ENCODE assay signal across 1 cellular context in the genomic region with DNA sequence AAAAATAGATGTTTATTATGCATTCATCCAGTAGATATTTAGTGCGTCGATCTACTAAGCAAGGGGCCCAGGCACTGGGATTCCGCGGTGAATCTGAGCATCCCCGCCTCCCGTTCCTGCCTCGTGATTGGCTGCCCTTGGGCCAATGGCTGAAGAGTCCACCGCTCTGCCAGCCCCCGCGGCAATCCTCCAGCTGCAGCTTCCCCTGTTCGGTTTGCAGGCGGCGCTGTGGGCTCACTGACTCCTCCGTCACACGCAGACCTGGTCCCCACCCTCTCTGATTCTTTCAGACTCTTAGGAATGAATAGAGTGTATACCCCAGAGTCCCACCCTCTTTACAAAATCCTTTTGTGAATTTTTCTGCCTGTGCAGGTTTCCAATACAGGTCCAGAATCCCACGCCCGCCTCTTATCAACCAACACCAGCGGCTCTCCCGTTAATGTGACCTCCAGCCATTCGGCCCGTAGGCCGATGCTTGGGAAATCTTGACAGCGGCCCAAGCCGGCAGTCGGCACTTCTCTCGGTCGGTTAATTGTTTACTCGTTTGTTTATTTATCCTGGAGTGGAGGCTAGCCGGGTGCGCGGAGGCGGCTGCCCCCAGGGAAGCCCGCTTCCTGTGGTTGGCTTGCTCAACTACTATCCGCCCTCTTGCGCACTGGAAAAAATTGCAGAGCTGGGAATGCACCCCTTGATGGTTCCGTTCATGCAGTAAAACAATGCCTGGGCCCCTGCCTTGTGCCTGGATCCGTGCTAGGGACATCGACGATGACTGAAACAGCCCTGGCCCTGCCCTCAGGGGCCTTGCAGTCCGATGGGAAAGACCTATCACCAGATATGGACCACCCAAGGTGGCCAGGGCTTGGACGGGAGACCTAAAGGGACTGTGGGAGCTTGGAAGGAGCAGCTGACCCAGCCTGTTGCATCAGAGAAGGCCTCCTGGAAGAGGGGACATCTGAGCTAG.
TF ChIP-seq lines count a peak whose summit lies in the region.

No MANE protein-coding gene starts in this region.

TF ChIP-seq in SK-N-SH, 30 proteins besides CTCF, POLR2A, EP300 and RAD21 (continued from another document):
- TF ChIP-seq GABPA (IDR thresholded peaks at IDR 0.05; ENCODE audit: low read depth) (no peak), YY1 (IDR thresholded peaks at IDR 0.05; ENCODE audit: low read depth) (no peak), TCF12 (IDR thresholded peaks at IDR 0.05) (peak; percentile 25; the same call in 1 of the 2 replicates), POLR2AphosphoS5 (IDR thresholded peaks at IDR 0.05; ENCODE audit: low read depth, low read length) (no peak), FOXM1 (IDR thresholded peaks at IDR 0.05; ENCODE audit: low read depth) (no peak), MXI1 (IDR thresholded peaks at IDR 0.05; ENCODE audit: low read depth, low read length) (peak; percentile 88), SMC3 (IDR thresholded peaks at IDR 0.05; ENCODE audit: low read depth, low read length) (peak; percentile 91), CHD2 (IDR thresholded peaks at IDR 0.05; ENCODE audit: low read length, partially characterized antibody) (peak; percentile 51), TEAD4 (IDR thresholded peaks at IDR 0.05; ENCODE audit: borderline replicate concordance, insufficient read depth) (no peak), ELF1 (IDR thresholded peaks at IDR 0.05) (no peak), SIN3A (IDR thresholded peaks at IDR 0.05; ENCODE audit: borderline replicate concordance, low read depth, low read length) (0 out of 2 replicates have a peak, but pooled peaks have one; percentile 55), NFIC (IDR thresholded peaks at IDR 0.05; ENCODE audit: borderline replicate concordance) (no peak), EZH2phosphoT487 (IDR thresholded peaks at IDR 0.05; ENCODE audit: borderline replicate concordance, low read depth) (no peak), TAF1 (IDR thresholded peaks at IDR 0.05; ENCODE audit: borderline replicate concordance, low read depth, low read length) (no peak), FOSL2 (IDR thresholded peaks at IDR 0.05; ENCODE audit: borderline replicate concordance, low read depth) (no peak)
- TF ChIP-seq, protein P1, sequence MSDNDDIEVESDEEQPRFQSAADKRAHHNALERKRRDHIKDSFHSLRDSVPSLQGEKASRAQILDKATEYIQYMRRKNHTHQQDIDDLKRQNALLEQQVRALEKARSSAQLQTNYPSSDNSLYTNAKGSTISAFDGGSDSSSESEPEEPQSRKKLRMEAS (IDR thresholded peaks at IDR 0.05; ENCODE audit: low read depth): peak; percentile 77
- TF ChIP-seq, protein P2, sequence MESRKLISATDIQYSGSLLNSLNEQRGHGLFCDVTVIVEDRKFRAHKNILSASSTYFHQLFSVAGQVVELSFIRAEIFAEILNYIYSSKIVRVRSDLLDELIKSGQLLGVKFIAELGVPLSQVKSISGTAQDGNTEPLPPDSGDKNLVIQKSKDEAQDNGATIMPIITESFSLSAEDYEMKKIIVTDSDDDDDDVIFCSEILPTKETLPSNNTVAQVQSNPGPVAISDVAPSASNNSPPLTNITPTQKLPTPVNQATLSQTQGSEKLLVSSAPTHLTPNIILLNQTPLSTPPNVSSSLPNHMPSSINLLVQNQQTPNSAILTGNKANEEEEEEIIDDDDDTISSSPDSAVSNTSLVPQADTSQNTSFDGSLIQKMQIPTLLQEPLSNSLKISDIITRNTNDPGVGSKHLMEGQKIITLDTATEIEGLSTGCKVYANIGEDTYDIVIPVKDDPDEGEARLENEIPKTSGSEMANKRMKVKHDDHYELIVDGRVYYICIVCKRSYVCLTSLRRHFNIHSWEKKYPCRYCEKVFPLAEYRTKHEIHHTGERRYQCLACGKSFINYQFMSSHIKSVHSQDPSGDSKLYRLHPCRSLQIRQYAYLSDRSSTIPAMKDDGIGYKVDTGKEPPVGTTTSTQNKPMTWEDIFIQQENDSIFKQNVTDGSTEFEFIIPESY (IDR thresholded peaks at IDR 0.05; ENCODE audit: borderline replicate concordance, low read depth): no peak
- TF ChIP-seq, protein P3, sequence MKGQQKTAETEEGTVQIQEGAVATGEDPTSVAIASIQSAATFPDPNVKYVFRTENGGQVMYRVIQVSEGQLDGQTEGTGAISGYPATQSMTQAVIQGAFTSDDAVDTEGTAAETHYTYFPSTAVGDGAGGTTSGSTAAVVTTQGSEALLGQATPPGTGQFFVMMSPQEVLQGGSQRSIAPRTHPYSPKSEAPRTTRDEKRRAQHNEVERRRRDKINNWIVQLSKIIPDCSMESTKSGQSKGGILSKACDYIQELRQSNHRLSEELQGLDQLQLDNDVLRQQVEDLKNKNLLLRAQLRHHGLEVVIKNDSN (IDR thresholded peaks at IDR 0.05; ENCODE audit: borderline replicate concordance, low read depth): 0 out of 2 replicates have a peak, but pooled peaks have one; percentile 10
- TF ChIP-seq, protein P4, sequence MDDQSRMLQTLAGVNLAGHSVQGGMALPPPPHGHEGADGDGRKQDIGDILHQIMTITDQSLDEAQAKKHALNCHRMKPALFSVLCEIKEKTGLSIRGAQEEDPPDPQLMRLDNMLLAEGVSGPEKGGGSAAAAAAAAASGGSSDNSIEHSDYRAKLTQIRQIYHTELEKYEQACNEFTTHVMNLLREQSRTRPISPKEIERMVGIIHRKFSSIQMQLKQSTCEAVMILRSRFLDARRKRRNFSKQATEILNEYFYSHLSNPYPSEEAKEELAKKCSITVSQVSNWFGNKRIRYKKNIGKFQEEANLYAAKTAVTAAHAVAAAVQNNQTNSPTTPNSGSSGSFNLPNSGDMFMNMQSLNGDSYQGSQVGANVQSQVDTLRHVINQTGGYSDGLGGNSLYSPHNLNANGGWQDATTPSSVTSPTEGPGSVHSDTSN (IDR thresholded peaks at IDR 0.05): no peak
